8 cellular contexts compared by ENCODE assay signal in genomic region chr11:17352925-17353227, GRCh38. TPM values are rescaled to one million over a fixed set of nuclear protein-coding genes. Genes with fewer than 3 reads are reported as not detected.
DNase-seq lines count a peak whose midpoint lies in the region; ATAC-seq, FAIRE-seq and TF ChIP-seq lines count a peak whose summit lies in the region.

No MANE protein-coding gene starts in this region.

- H3K36me3 Mint-ChIP-seq in activated CD8-positive, alpha-beta T cell treated with anti-CD3 and anti-CD28 coated beads, Interleukin-2, amount 10 ng/mL, durations not matched to agents 7 days and 5 days (ENCODE audit: low read depth), result peaks cover 14% of the 10 kb centered on the region

- H3K27ac Mint-ChIP-seq in activated CD8-positive, alpha-beta T cell treated with anti-CD3 and anti-CD28 coated beads, Interleukin-2, amount 10 ng/mL, durations not matched to agents 7 days and 5 days, result peak overlapping the region; percentile 85

- H3K4me1 Mint-ChIP-seq in activated CD8-positive, alpha-beta T cell treated with anti-CD3 and anti-CD28 coated beads, Interleukin-2, amount 10 ng/mL, durations not matched to agents 7 days and 5 days (ENCODE audit: low read depth), result peaks cover 37% of the 10 kb centered on the region

- peaks cover 3% of the 10 kb centered on the region for H3K27me3 Mint-ChIP-seq in activated CD8-positive, alpha-beta T cell treated with anti-CD3 and anti-CD28 coated beads, Interleukin-2, amount 10 ng/mL, durations not matched to agents 7 days and 5 days (ENCODE audit: low read depth)

- WGBS in upper lobe of left lung, 2 donors, result 0 to 3% methylated on average over 15 to 16 of the region's 16 CpGs

- no peaks in the 10 kb centered on the region for H3K9me1 ChIP-seq in endothelial cell of umbilical vein (replicated peaks; ENCODE audit: control insufficient read depth, extremely low read depth, insufficient read depth, low read length)

- no peak for FAIRE-seq in endothelial cell of umbilical vein (lab: Jason Lieb, UNC)

- peak overlapping the region; percentile 86 for H2AFZ ChIP-seq in endothelial cell of umbilical vein (ENCODE audit: low read depth, low read length)

- H3K9me3 ChIP-seq in endothelial cell of umbilical vein (replicated peaks; ENCODE audit: control insufficient read depth, insufficient read depth, low read length) (no peaks in the 10 kb centered on the region), muscle layer of colon (ENCODE audit: low read length) (no peaks in the 10 kb centered on the region), upper lobe of left lung (no peaks in the 10 kb centered on the region)

- peak overlapping the region; percentile 97 for H3K4me2 ChIP-seq in endothelial cell of umbilical vein (ENCODE audit: insufficient read depth, low read length)

- dilution Hi-C loops in endothelial cell of umbilical vein (cut with MboI; ENCODE audit: extremely low pct_ligation_motif_present, low sequenced_read_pairs), result no loop called here

- CTCF ChIA-PET in activated CD8-positive, alpha-beta T cell treated with anti-CD3 and anti-CD28 coated beads, Interleukin-2, amount 10 ng/mL, durations not matched to agents 7 days and 5 days (lab: Charles Lee), result interaction anchor here (1.1 to 2.6 kb wide), 4 partner anchors 30 to 151 kb away, joined by 3 to 25 read pairs (median 10); no protein-coding TSS in a partner anchor
- CTCF ChIA-PET in endothelial cell of umbilical vein (lab: Charles Lee), result interaction anchor here (0.9 to 4.1 kb wide), 7 partner anchors 31 to 217 kb away, joined by 3 to 38 read pairs (median 6); partner anchors contain the start of gene KCNJ11

- H3K36me3 ChIP-seq in endothelial cell of umbilical vein (ENCODE audit: control insufficient read depth in 2 of 2, extremely low read depth in 1 of 2, insufficient read depth in 2 of 2, low read length in 2 of 2) (no peaks in the 10 kb centered on the region), muscle layer of colon (ENCODE audit: insufficient read depth, low read length) (no peaks in the 10 kb centered on the region), upper lobe of left lung (no peaks in the 10 kb centered on the region)

- no peaks in the 10 kb centered on the region for H3K27me3 ChIP-seq in endothelial cell of umbilical vein (ENCODE audit: control insufficient read depth in 2 of 2, insufficient read depth in 2 of 2, low read length in 2 of 2)
- H3K27me3 ChIP-seq in muscle layer of colon (ENCODE audit: control insufficient read depth in 1 of 2, insufficient read depth in 2 of 2, low read length in 2 of 2), result no peaks in the 10 kb centered on the region
- H3K27me3 ChIP-seq in upper lobe of left lung, result no peaks in the 10 kb centered on the region

- H3K4me1 ChIP-seq in endothelial cell of umbilical vein (ENCODE audit: control insufficient read depth, extremely low read depth, insufficient read depth, low read length) (peaks cover 16% of the 10 kb centered on the region), muscle layer of colon (ENCODE audit: insufficient read depth, low read length) (peaks cover 13% of the 10 kb centered on the region), upper lobe of left lung (peaks cover 14 to 33% (median 19%) of the 10 kb centered on the region in 4 donors)

- peaks cover 3% of the 10 kb centered on the region for H3K79me2 ChIP-seq in endothelial cell of umbilical vein (ENCODE audit: control insufficient read depth, insufficient read depth, low read length)

- peak overlapping the region; percentile 82 for H3K4me3 Mint-ChIP-seq in activated CD8-positive, alpha-beta T cell treated with anti-CD3 and anti-CD28 coated beads, Interleukin-2, amount 10 ng/mL, durations not matched to agents 7 days and 5 days

- H3K27ac ChIP-seq in endothelial cell of umbilical vein (ENCODE audit: insufficient read depth, low read depth, low read length) (peak overlapping the region; percentile 73), muscle layer of colon (ENCODE audit: low read depth, low read length) (peak overlapping the region; percentile 70), upper lobe of left lung (peak overlapping the region in 2 of 4 donors; percentile 59 to 79)

- peak; percentile 48 for ATAC-seq in GM19395 (IDR thresholded peaks at IDR 0.05; ENCODE audit: unreplicated experiment)
- ATAC-seq in activated CD8-positive, alpha-beta T cell treated with anti-CD3 and anti-CD28 coated beads, Interleukin-2, amount 10 ng/mL, durations not matched to agents 7 days and 5 days, result peak; percentile 69
- peak; percentile 50 to 58 for ATAC-seq in upper lobe of left lung (ENCODE audit: low FRiP score in 2 of 2)

- H3K4me3 ChIP-seq in AG10803 (ENCODE audit: low read length), result peak overlapping the region; percentile 68
- peak overlapping the region; percentile 86 for H3K4me3 ChIP-seq in NB4 (ENCODE audit: low read depth, low read length)
- peak overlapping the region; percentile 68 to 87 (median 85) for H3K4me3 ChIP-seq in endothelial cell of umbilical vein (replicated peaks in 1 of 3; ENCODE audit: insufficient read depth in 1 of 3, low read depth in 1 of 3, low read length in 3 of 3)
- peak overlapping the region; percentile 57 to 66 for H3K4me3 ChIP-seq in muscle layer of colon (ENCODE audit: low read depth in 1 of 2, low read length in 2 of 2)
- peak overlapping the region; percentile 39 to 69 (median 55) for H3K4me3 ChIP-seq in upper lobe of left lung

- TF ChIP-seq EP300 in upper lobe of left lung (IDR thresholded peaks at IDR 0.05), result no peak

- POLR2A ChIA-PET in activated CD8-positive, alpha-beta T cell treated with anti-CD3 and anti-CD28 coated beads, Interleukin-2, amount 10 ng/mL, durations not matched to agents 7 days and 5 days (lab: Charles Lee), result interaction anchor here (1.3 kb wide), 1 partner anchor 77 kb away, joined by 3 read pairs; no protein-coding TSS in a partner anchor
- POLR2A ChIA-PET in endothelial cell of umbilical vein (lab: Charles Lee), result interaction anchor here (1.4 kb wide), 1 partner anchor 275 kb away, joined by 4 read pairs; the partner anchor contains the start of gene RPS13

- intact Hi-C loops in endothelial cell of umbilical vein (cut with micrococcal nuclease), result loop anchor here (1.0 to 5.0 kb wide), 5 partner anchors 77 to 1039 kb away; partner anchors contain the start of genes LDHA, NUCB2 and RPS13

- no peaks in the 10 kb centered on the region for H4K20me1 ChIP-seq in endothelial cell of umbilical vein (replicated peaks; ENCODE audit: control insufficient read depth, extremely low read depth, insufficient read depth, low read length)

- H3K9ac ChIP-seq in endothelial cell of umbilical vein (replicated peaks; ENCODE audit: extremely low read depth, insufficient read depth, low read length), result peak overlapping the region; percentile 70
- H3K9ac ChIP-seq in muscle layer of colon (ENCODE audit: low read length), result peak overlapping the region; percentile 19

- TF ChIP-seq POLR2A in NB4 (IDR thresholded peaks at IDR 0.05; ENCODE audit: extremely low read depth, insufficient read length) (no peak), endothelial cell of umbilical vein (IDR thresholded peaks at IDR 0.05; ENCODE audit: low read depth, low read length) (no peak), upper lobe of left lung (IDR thresholded peaks at IDR 0.05) (peak in 1 of 4 donors; percentile 0)

- H3K9me3 Mint-ChIP-seq in activated CD8-positive, alpha-beta T cell treated with anti-CD3 and anti-CD28 coated beads, Interleukin-2, amount 10 ng/mL, durations not matched to agents 7 days and 5 days (ENCODE audit: insufficient read depth), result no peaks in the 10 kb centered on the region

- BruUV-seq in endothelial cell of umbilical vein (replicated peaks; lab: Mats Ljungman, UMichigan), result no TSS peak

- DNase-seq in AG10803 (ENCODE audit: low read depth), result peak; percentile 31
- peak; percentile 66 for DNase-seq in NB4 (ENCODE audit: low read depth)
- DNase-seq in activated CD8-positive, alpha-beta T cell treated with anti-CD3 and anti-CD28 coated beads, Interleukin-2, amount 10 ng/mL, durations not matched to agents 7 days and 5 days, result peak; percentile 60
- no peak for DNase-seq in endothelial cell of umbilical vein (ENCODE audit: low read depth, low spot score)
- DNase-seq in upper lobe of left lung, result peak; percentile 46 to 81
- no peak for DNase-seq in CD1c-positive myeloid dendritic cell (ENCODE audit: extremely low spot score)

- TF ChIP-seq CTCF in AG10803 (conservative IDR thresholded peaks at IDR 0.05; ENCODE audit: low read length) (no peak), NB4 (IDR thresholded peaks at IDR 0.05; ENCODE audit: low read depth, low read length) (no peak), endothelial cell of umbilical vein (IDR thresholded peaks at IDR 0.05; ENCODE audit: extremely low read depth in 1 of 2, insufficient read depth in 1 of 2, low read depth in 1 of 2, low read length in 2 of 2) (no peak), upper lobe of left lung (IDR thresholded peaks at IDR 0.05) (no peak)

TF ChIP-seq in endothelial cell of umbilical vein, 7 proteins besides CTCF, POLR2A, EP300 and RAD21 (continues in another document):
- no peak for TF ChIP-seq POLR2AphosphoS5 (IDR thresholded peaks at IDR 0.05; ENCODE audit: insufficient read depth, low read depth, low read length)
- TF ChIP-seq JUN (IDR thresholded peaks at IDR 0.05; ENCODE audit: borderline replicate concordance, insufficient read depth, insufficient read length, low read depth), result no peak

RNA-seq across cellular contexts. Expression of gene NCR3LG1, which starts 1.3 kb away (rescaled TPM):
- 1 to 10 TPM; 1.5 to 1.9 TPM for total RNA-seq in activated CD8-positive, alpha-beta T cell treated with anti-CD3 and anti-CD28 coated beads, Interleukin-2, amount 10 ng/mL, durations not matched to agents 7 days and 5 days
- total RNA-seq in endothelial cell of umbilical vein, result 8.1 and 8.7 TPM in 2 replicates
- polyA plus RNA-seq in endothelial cell of umbilical vein, result 1.9 and 2.2 TPM in 2 replicates
- polyA plus RNA-seq in endothelial cell of umbilical vein (2011; cell fraction: cytosol; rRNA removed), result 1.8 and 2.2 TPM in 2 replicates
- polyA plus RNA-seq in endothelial cell of umbilical vein (2011; cell fraction: nucleus; rRNA removed), result 8.1 and 8.8 TPM in 2 replicates
- 2.6 and 5.1 TPM in 2 replicates for polyA plus RNA-seq in endothelial cell of umbilical vein (2012)
- 10.1 and 10.4 TPM in 2 replicates for polyA minus RNA-seq in endothelial cell of umbilical vein
- 12.4 TPM for polyA minus RNA-seq in endothelial cell of umbilical vein (2011; cell fraction: cytosol; rRNA and poly(A)+ RNA removed)
- 7.1 and 10.5 TPM in 2 replicates for polyA minus RNA-seq in endothelial cell of umbilical vein (2011; cell fraction: nucleus; rRNA and poly(A)+ RNA removed)
- 1 to 10 TPM; 3.6 to 7.6 (median 4.5) TPM for total RNA-seq in upper lobe of left lung

RNA-seq across cellular contexts. Expression of gene KCNJ11, which starts 35.6 kb away (rescaled TPM):
- 1 to 10 TPM; 4.2 to 5.7 TPM for total RNA-seq in activated CD8-positive, alpha-beta T cell treated with anti-CD3 and anti-CD28 coated beads, Interleukin-2, amount 10 ng/mL, durations not matched to agents 7 days and 5 days
- total RNA-seq in endothelial cell of umbilical vein, result not detected in 2 replicates
- polyA plus RNA-seq in endothelial cell of umbilical vein, result 0.04 TPM in 1 of 2 replicates, not detected in the other
- 0.03 TPM in 1 of 2 replicates, not detected in the other for polyA plus RNA-seq in endothelial cell of umbilical vein (2011; cell fraction: cytosol; rRNA removed)
- 0.10 TPM in 1 of 2 replicates, not detected in the other for polyA plus RNA-seq in endothelial cell of umbilical vein (2011; cell fraction: nucleus; rRNA removed)
- polyA plus RNA-seq in endothelial cell of umbilical vein (2012), result not detected in 2 replicates
- polyA minus RNA-seq in endothelial cell of umbilical vein, result 0.19 and 2.6 TPM in 2 replicates
- 2.8 TPM for polyA minus RNA-seq in endothelial cell of umbilical vein (2011; cell fraction: cytosol; rRNA and poly(A)+ RNA removed)
- not detected in 2 replicates for polyA minus RNA-seq in endothelial cell of umbilical vein (2011; cell fraction: nucleus; rRNA and poly(A)+ RNA removed)
- 1 to 10 TPM; 2.6 to 9.5 (median 5.7) TPM for total RNA-seq in upper lobe of left lung

Comparison
In these comparisons a context has a peak if more than half of its experiments do, and no peak if none do; other contexts are left out.
1. DNase-seq: peak in AG10803 (single experiment), NB4 (single experiment), activated CD8-positive, alpha-beta T cell treated with anti-CD3 and anti-CD28 coated beads, Interleukin-2, amount 10 ng/mL, durations not matched to agents 7 days and 5 days (single experiment) and upper lobe of left lung (2 of 2); none in endothelial cell of umbilical vein (single experiment) and CD1c-positive myeloid dendritic cell (single experiment).
2. Peak in every context shown above with its lines, with median percentiles within 50 percentile points of each other: H3K4me3 ChIP-seq and ATAC-seq.